Comparison of ENCODE assay signal across 1 cellular context in the genomic region with DNA sequence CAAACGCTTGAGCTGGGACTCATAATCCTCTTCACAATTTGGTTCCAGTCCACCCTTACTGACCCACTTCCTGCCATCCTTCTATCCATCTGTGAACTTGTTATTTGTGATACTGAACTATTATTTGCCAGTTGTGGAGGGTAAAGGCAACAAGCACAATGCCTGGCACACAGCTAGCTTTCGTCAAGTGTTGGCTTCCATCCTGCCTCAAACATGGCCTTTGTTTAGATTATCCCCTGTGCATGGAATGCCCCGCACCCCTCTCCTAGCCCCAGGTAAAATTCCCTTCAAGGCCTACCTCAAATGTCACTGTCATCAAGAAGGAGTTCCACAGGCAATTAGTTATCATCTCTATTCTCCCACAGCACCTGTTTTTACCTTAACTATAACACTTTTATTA.
TF ChIP-seq lines count a peak whose summit lies in the region.

No MANE protein-coding gene starts in this region.

TF ChIP-seq in HepG2, 621 proteins besides CTCF, POLR2A, EP300 and RAD21:
- TF ChIP-seq, protein P1, sequence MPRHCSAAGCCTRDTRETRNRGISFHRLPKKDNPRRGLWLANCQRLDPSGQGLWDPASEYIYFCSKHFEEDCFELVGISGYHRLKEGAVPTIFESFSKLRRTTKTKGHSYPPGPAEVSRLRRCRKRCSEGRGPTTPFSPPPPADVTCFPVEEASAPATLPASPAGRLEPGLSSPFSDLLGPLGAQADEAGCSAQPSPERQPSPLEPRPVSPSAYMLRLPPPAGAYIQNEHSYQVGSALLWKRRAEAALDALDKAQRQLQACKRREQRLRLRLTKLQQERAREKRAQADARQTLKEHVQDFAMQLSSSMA (CRISPR knock-in tag; IDR thresholded peaks at IDR 0.05) = no peak
- no peak for TF ChIP-seq ZNF891 (CRISPR knock-in tag; IDR thresholded peaks at IDR 0.05)
- no peak for TF ChIP-seq PHF20 (CRISPR knock-in tag; IDR thresholded peaks at IDR 0.05)
- no peak for TF ChIP-seq RBFOX2 (IDR thresholded peaks at IDR 0.05; ENCODE audit: low read depth, low read length)
- no peak for TF ChIP-seq SNAPC2 (CRISPR knock-in tag; IDR thresholded peaks at IDR 0.05)
- TF ChIP-seq REL (CRISPR knock-in tag; conservative IDR thresholded peaks at IDR 0.05) = no peak
- TF ChIP-seq MED8 (CRISPR knock-in tag; IDR thresholded peaks at IDR 0.05; ENCODE audit: insufficient replicate concordance) = no peak
- TF ChIP-seq, protein P2, sequence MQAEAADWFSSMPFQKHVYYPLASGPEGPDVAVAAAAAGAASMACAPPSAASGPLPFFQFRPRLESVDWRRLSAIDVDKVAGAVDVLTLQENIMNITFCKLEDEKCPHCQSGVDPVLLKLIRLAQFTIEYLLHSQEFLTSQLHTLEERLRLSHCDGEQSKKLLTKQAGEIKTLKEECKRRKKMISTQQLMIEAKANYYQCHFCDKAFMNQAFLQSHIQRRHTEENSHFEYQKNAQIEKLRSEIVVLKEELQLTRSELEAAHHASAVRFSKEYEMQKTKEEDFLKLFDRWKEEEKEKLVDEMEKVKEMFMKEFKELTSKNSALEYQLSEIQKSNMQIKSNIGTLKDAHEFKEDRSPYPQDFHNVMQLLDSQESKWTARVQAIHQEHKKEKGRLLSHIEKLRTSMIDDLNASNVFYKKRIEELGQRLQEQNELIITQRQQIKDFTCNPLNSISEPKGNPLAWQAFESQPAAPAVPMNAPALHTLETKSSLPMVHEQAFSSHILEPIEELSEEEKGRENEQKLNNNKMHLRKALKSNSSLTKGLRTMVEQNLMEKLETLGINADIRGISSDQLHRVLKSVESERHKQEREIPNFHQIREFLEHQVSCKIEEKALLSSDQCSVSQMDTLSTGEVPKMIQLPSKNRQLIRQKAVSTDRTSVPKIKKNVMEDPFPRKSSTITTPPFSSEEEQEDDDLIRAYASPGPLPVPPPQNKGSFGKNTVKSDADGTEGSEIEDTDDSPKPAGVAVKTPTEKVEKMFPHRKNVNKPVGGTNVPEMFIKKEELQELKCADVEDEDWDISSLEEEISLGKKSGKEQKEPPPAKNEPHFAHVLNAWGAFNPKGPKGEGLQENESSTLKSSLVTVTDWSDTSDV (CRISPR knock-in tag; IDR thresholded peaks at IDR 0.05) = no peak
- no peak for TF ChIP-seq HMGA1 (CRISPR knock-in tag; conservative IDR thresholded peaks at IDR 0.05)
- TF ChIP-seq NBN (conservative IDR thresholded peaks at IDR 0.05) = no peak
- TF ChIP-seq POLR2G (IDR thresholded peaks at IDR 0.05; ENCODE audit: low read depth, low read length) = peak; percentile 37; the same call in 1 of the 2 replicates
- peak; percentile 24; the same call in 1 of the 2 replicates for TF ChIP-seq POLR2AphosphoS5 (IDR thresholded peaks at IDR 0.05; ENCODE audit: low read depth, low read length)
- peak; percentile 47 for TF ChIP-seq RBM22 (optimal IDR thresholded peaks at IDR 0.05; ENCODE audit: low read length)
- TF ChIP-seq, protein P3, sequence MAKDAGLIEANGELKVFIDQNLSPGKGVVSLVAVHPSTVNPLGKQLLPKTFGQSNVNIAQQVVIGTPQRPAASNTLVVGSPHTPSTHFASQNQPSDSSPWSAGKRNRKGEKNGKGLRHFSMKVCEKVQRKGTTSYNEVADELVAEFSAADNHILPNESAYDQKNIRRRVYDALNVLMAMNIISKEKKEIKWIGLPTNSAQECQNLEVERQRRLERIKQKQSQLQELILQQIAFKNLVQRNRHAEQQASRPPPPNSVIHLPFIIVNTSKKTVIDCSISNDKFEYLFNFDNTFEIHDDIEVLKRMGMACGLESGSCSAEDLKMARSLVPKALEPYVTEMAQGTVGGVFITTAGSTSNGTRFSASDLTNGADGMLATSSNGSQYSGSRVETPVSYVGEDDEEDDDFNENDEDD (CRISPR knock-in tag; IDR thresholded peaks at IDR 0.05; ENCODE audit: borderline replicate concordance) = no peak
- TF ChIP-seq, protein P4, sequence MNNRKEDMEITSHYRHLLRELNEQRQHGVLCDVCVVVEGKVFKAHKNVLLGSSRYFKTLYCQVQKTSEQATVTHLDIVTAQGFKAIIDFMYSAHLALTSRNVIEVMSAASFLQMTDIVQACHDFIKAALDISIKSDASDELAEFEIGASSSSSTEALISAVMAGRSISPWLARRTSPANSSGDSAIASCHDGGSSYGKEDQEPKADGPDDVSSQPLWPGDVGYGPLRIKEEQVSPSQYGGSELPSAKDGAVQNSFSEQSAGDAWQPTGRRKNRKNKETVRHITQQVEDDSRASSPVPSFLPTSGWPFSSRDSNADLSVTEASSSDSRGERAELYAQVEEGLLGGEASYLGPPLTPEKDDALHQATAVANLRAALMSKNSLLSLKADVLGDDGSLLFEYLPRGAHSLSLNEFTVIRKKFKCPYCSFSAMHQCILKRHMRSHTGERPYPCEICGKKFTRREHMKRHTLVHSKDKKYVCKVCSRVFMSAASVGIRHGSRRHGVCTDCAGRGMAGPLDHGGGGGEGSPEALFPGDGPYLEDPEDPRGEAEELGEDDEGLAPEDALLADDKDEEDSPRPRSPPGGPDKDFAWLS (CRISPR knock-in tag; IDR thresholded peaks at IDR 0.05; ENCODE audit: borderline replicate concordance) = no peak
- no peak for TF ChIP-seq TBL1XR1 (IDR thresholded peaks at IDR 0.05; ENCODE audit: borderline replicate concordance, low read length, partially characterized antibody)
- no peak for TF ChIP-seq MAFK (conservative IDR thresholded peaks at IDR 0.05 in 1 of 2, IDR thresholded peaks at IDR 0.05 in 1 of 2; ENCODE audit: low read length in 2 of 2)
- no peak for TF ChIP-seq NFIB (CRISPR knock-in tag; IDR thresholded peaks at IDR 0.05; ENCODE audit: borderline replicate concordance)
- TF ChIP-seq DMAP1 (CRISPR knock-in tag; IDR thresholded peaks at IDR 0.05) = no peak
- no peak for TF ChIP-seq ZNF292 (CRISPR knock-in tag; IDR thresholded peaks at IDR 0.05; ENCODE audit: borderline replicate concordance, low read depth)
- TF ChIP-seq NFKB2 (CRISPR knock-in tag; IDR thresholded peaks at IDR 0.05; ENCODE audit: borderline replicate concordance) = no peak
- TF ChIP-seq, protein P5, sequence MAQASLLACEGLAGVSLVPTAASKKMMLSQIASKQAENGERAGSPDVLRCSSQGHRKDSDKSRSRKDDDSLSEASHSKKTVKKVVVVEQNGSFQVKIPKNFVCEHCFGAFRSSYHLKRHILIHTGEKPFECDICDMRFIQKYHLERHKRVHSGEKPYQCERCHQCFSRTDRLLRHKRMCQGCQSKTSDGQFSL (CRISPR knock-in tag; IDR thresholded peaks at IDR 0.05) = no peak
- TF ChIP-seq MEIS2 (CRISPR knock-in tag; IDR thresholded peaks at IDR 0.05) = no peak
